Comparison of ENCODE assay signal across 14 cellular contexts in genomic region chr2:16662440-16662839, GRCh38. TPM values are rescaled to one million over a fixed set of nuclear protein-coding genes. Genes with fewer than 3 reads are reported as not detected.
DNase-seq lines count a peak whose midpoint lies in the region; ATAC-seq and TF ChIP-seq lines count a peak whose summit lies in the region.
"Had no signal": no experiment of that assay in that cellular context is flagged by ENCODE, and none has a peak within 500 bp of the region (broad histone marks: within the 10 kb centered on the region; RNA-seq: fewer than 3 reads in every experiment).

No MANE protein-coding gene starts in this region.

- in situ Hi-C loops in IMR-90 (cut with MboI; ENCODE audit: low sequenced_read_pairs): no loop called here

- H4K91ac ChIP-seq in IMR-90 (ENCODE audit: insufficient read depth, low read depth, low read length): no peak overlapping the region

- peaks cover 49% of the 10 kb centered on the region for H3K4me1 Mint-ChIP-seq in stimulated activated effector memory CD8-positive, alpha-beta T cell treated with anti-CD3 and anti-CD28 coated beads, Interleukin-12 subunit alpha, Interleukin-12 subunit beta, amount 100 ng/mL, for 72 hours
- H3K4me1 Mint-ChIP-seq in osteocyte (ENCODE audit: unreplicated experiment): peaks cover 25% of the 10 kb centered on the region

- no peak overlapping the region for H3K4me3 Mint-ChIP-seq in stimulated activated effector memory CD8-positive, alpha-beta T cell treated with anti-CD3 and anti-CD28 coated beads, Interleukin-12 subunit alpha, Interleukin-12 subunit beta, amount 100 ng/mL, for 72 hours
- no peak overlapping the region for H3K4me3 Mint-ChIP-seq in osteocyte (ENCODE audit: unreplicated experiment)
- H3K4me3 Mint-ChIP-seq: activated naive CD8-positive, alpha-beta T cell treated with anti-CD3 and anti-CD28 coated beads, Interleukin-2, amount 50 U/mL, for 24 hours had no signal

- peaks cover 7% of the 10 kb centered on the region; the same call in 1 of the 2 replicates for H3K27me3 ChIP-seq in IMR-90 (ENCODE audit: control insufficient read depth, insufficient read depth, low read length)
- H3K27me3 ChIP-seq in Karpas-422 (ENCODE audit: low read length): no peaks in the 10 kb centered on the region

- H3K4ac ChIP-seq in IMR-90 (ENCODE audit: low read depth, low read length): no peak overlapping the region

- H3K36me3 ChIP-seq in IMR-90 (ENCODE audit: control insufficient read depth, insufficient read depth, low read length): peaks cover 2% of the 10 kb centered on the region; the same call in 1 of the 2 replicates
- H3K36me3 ChIP-seq in Karpas-422 (ENCODE audit: insufficient read depth, low read length): no peaks in the 10 kb centered on the region

- CTCF ChIA-PET in IMR-90 (lab: Yijun Ruan, JAX): no interaction called here

- H3K14ac ChIP-seq in IMR-90 (replicated peaks; ENCODE audit: low read depth, low read length): no peak overlapping the region

- H4K5ac ChIP-seq in IMR-90 (ENCODE audit: low read depth, low read length): no peak overlapping the region

- POLR2A ChIA-PET in IMR-90 (lab: Charles Lee; ENCODE audit: unreplicated experiment): no interaction called here

- H2BK20ac ChIP-seq in IMR-90 (ENCODE audit: low read depth, low read length): no peak overlapping the region

- peaks cover 71% of the 10 kb centered on the region for H3K27me3 Mint-ChIP-seq in osteocyte (ENCODE audit: unreplicated experiment)

- H4K8ac ChIP-seq in IMR-90 (ENCODE audit: low read depth in 2 of 2, low read length in 2 of 2): no peak overlapping the region

- no peaks in the 10 kb centered on the region for H3K79me2 ChIP-seq in Karpas-422 (ENCODE audit: low read length)

- dilution Hi-C loops in IMR-90 (cut with HindIII; ENCODE audit: low sequenced_read_pairs, unreplicated experiment): no loop called here

- peaks cover 24% of the 10 kb centered on the region; the same call in 1 of the 2 replicates for H3K4me1 ChIP-seq in IMR-90 (ENCODE audit: control insufficient read depth, insufficient read depth, low read length)
- peaks cover 36% of the 10 kb centered on the region for H3K4me1 ChIP-seq in Karpas-422 (ENCODE audit: low read length)

- H3K9me2 ChIP-seq in Karpas-422 (replicated peaks; ENCODE audit: insufficient read depth, low read length): no peaks in the 10 kb centered on the region

- H3K9me3 ChIP-seq in IMR-90 (ENCODE audit: control insufficient read depth, insufficient read depth, low read length): no peaks in the 10 kb centered on the region
- no peaks in the 10 kb centered on the region for H3K9me3 ChIP-seq in Karpas-422 (ENCODE audit: low read length)

- no peak overlapping the region for H3K27ac Mint-ChIP-seq in stimulated activated effector memory CD8-positive, alpha-beta T cell treated with anti-CD3 and anti-CD28 coated beads, Interleukin-12 subunit alpha, Interleukin-12 subunit beta, amount 100 ng/mL, for 72 hours
- no peak overlapping the region for H3K27ac Mint-ChIP-seq in osteocyte (ENCODE audit: unreplicated experiment)
- H3K27ac Mint-ChIP-seq: activated naive CD8-positive, alpha-beta T cell treated with anti-CD3 and anti-CD28 coated beads, Interleukin-2, amount 50 U/mL, for 24 hours had no signal

- H3K9me1 ChIP-seq in IMR-90 (ENCODE audit: insufficient read depth, low read length): no peaks in the 10 kb centered on the region; the same call in 1 of the 2 replicates

- H2BK5ac ChIP-seq in IMR-90 (ENCODE audit: low read depth, low read length, poor library complexity, severe bottlenecking): no peak overlapping the region

- no peak overlapping the region for H2AFZ ChIP-seq in IMR-90 (replicated peaks; ENCODE audit: low read length, poor library complexity)
- H2AFZ ChIP-seq in Karpas-422 (ENCODE audit: low read length): no peak overlapping the region

- TF ChIP-seq CTCF in IMR-90 (conservative IDR thresholded peaks at IDR 0.05; ENCODE audit: low read depth, low read length): no peak
- TF ChIP-seq CTCF in fibroblast of pulmonary artery (IDR thresholded peaks at IDR 0.05; ENCODE audit: low read length, missing control alignments): no peak
- no peak for TF ChIP-seq CTCF in osteocyte (IDR thresholded peaks at IDR 0.05)

- TF ChIP-seq POLR2A in IMR-90 (IDR thresholded peaks at IDR 0.05; ENCODE audit: low read depth, low read length): no peak

- no peak overlapping the region for H3K23ac ChIP-seq in IMR-90 (ENCODE audit: low read depth, low read length)

- no peak overlapping the region for H3K18ac ChIP-seq in IMR-90 (ENCODE audit: low read depth, low read length)

- H3K79me1 ChIP-seq in IMR-90 (ENCODE audit: low read depth in 1 of 2, low read length in 2 of 2): 0 out of 4 replicates have a peak, but pooled peaks cover 0 to 4% of the 10 kb centered on the region in 2 experiments

- H3K36me3 Mint-ChIP-seq in stimulated activated effector memory CD8-positive, alpha-beta T cell treated with anti-CD3 and anti-CD28 coated beads, Interleukin-12 subunit alpha, Interleukin-12 subunit beta, amount 100 ng/mL, for 72 hours: no peaks in the 10 kb centered on the region
- H3K36me3 Mint-ChIP-seq in osteocyte (ENCODE audit: unreplicated experiment): no peaks in the 10 kb centered on the region

- no peak overlapping the region for H3K9ac ChIP-seq in IMR-90 (ENCODE audit: low read depth, low read length)
- no peak overlapping the region for H3K9ac ChIP-seq in Karpas-422 (ENCODE audit: low read length)

- BruUV-seq in IMR-90 (replicated peaks; lab: Mats Ljungman, UMichigan): no TSS peak

- no peak overlapping the region; the same call in 1 of the 2 replicates for H3K4me2 ChIP-seq in IMR-90 (ENCODE audit: low read depth, low read length)
- H3K4me2 ChIP-seq in Karpas-422 (ENCODE audit: low read depth, low read length, poor library complexity, severe bottlenecking): no peak overlapping the region

- peak; percentile 71 for DNase-seq in IMR-90
- DNase-seq in amniotic epithelial cell (ENCODE audit: low read depth): peak; percentile 12
- peak; percentile 74 for DNase-seq in fibroblast of pulmonary artery (ENCODE audit: low read depth)
- no peak for DNase-seq in stimulated activated effector memory CD8-positive, alpha-beta T cell treated with anti-CD3 and anti-CD28 coated beads, Interleukin-12 subunit alpha, Interleukin-12 subunit beta, amount 100 ng/mL, for 72 hours (ENCODE audit: low spot score in 2 of 2)
- DNase-seq in osteocyte (ENCODE audit: extremely low spot score, unreplicated experiment): no peak
- DNase-seq in Karpas-422: no peak
- DNase-seq: activated CD8-positive, alpha-beta memory T cell treated with anti-CD3 and anti-CD28 coated beads, Interleukin-2, amount 50 U/mL, for 48 hours; activated naive CD8-positive, alpha-beta T cell treated with anti-CD3 and anti-CD28 coated beads, Interleukin-2, amount 50 U/mL, for 24 hours; hippocampal formation; mesendoderm; MM.1S; stimulated activated CD4-positive, alpha-beta T cell treated with anti-CD3 and anti-CD28 coated beads, Interleukin-4, amount 100 ng/mL, for 24 hours had no signal

- H2AK9ac ChIP-seq in IMR-90 (replicated peaks; ENCODE audit: low read depth, low read length, poor library complexity): no peak overlapping the region

- no peak overlapping the region for H2BK120ac ChIP-seq in IMR-90 (ENCODE audit: low read depth, low read length)

- H3K4me3 ChIP-seq in IMR-90 (ENCODE audit: insufficient read depth, low read depth, low read length): no peak overlapping the region
- no peak overlapping the region for H3K4me3 ChIP-seq in fibroblast of pulmonary artery (replicated peaks; ENCODE audit: low read depth, low read length)
- no peak overlapping the region for H3K4me3 ChIP-seq in Karpas-422 (ENCODE audit: low read length)

- H3K27ac ChIP-seq in IMR-90 (ENCODE audit: insufficient read depth, low read length): no peak overlapping the region
- H3K27ac ChIP-seq in Karpas-422 (ENCODE audit: low read length): no peak overlapping the region

- WGBS in IMR-90 (ENCODE audit: extremely low coverage in 2 of 2, insufficient read length in 1 of 2), 2 experiments: no CpG with 5 or more reads among the region's 2 CpGs

- no peak overlapping the region for H2AK5ac ChIP-seq in IMR-90 (ENCODE audit: low read depth, low read length)

- intact Hi-C loops in IMR-90 (cut with micrococcal nuclease): no loop called here

- no peaks in the 10 kb centered on the region for H3K9me3 Mint-ChIP-seq in stimulated activated effector memory CD8-positive, alpha-beta T cell treated with anti-CD3 and anti-CD28 coated beads, Interleukin-12 subunit alpha, Interleukin-12 subunit beta, amount 100 ng/mL, for 72 hours
- no peaks in the 10 kb centered on the region for H3K9me3 Mint-ChIP-seq in osteocyte (ENCODE audit: unreplicated experiment)
- H3K9me3 Mint-ChIP-seq: activated naive CD8-positive, alpha-beta T cell treated with anti-CD3 and anti-CD28 coated beads, Interleukin-2, amount 50 U/mL, for 24 hours had no signal

- no peaks in the 10 kb centered on the region for H4K20me1 ChIP-seq in IMR-90 (ENCODE audit: insufficient read depth, low read length)
- H4K20me1 ChIP-seq in Karpas-422 (ENCODE audit: insufficient read depth, low read depth, low read length): no peaks in the 10 kb centered on the region

- no peak overlapping the region for H3K56ac ChIP-seq in IMR-90 (ENCODE audit: extremely low read depth, insufficient read depth, low read length)

- ATAC-seq in IMR-90 (ENCODE audit: low read depth) (no peak), HG03378 (IDR thresholded peaks at IDR 0.05; ENCODE audit: unreplicated experiment) (no peak)
- peak; percentile 19 for ATAC-seq in stimulated activated effector memory CD8-positive, alpha-beta T cell treated with anti-CD3 and anti-CD28 coated beads, Interleukin-12 subunit alpha, Interleukin-12 subunit beta, amount 100 ng/mL, for 72 hours
- ATAC-seq: activated naive CD8-positive, alpha-beta T cell treated with anti-CD3 and anti-CD28 coated beads, Interleukin-2, amount 50 U/mL, for 24 hours; Right ventricle myocardium inferior had no signal

- no peak for TF ChIP-seq RAD21 in IMR-90 (IDR thresholded peaks at IDR 0.05; ENCODE audit: low read length)

- H2BK15ac ChIP-seq in IMR-90 (ENCODE audit: low read depth, low read length): no peak overlapping the region

TF ChIP-seq in IMR-90, 13 proteins besides CTCF, POLR2A, EP300 and RAD21 (continues in another document):
- TF ChIP-seq USF2 (IDR thresholded peaks at IDR 0.05; ENCODE audit: low read depth, low read length) (no peak), CHD1 (IDR thresholded peaks at IDR 0.05; ENCODE audit: low read depth, low read length) (no peak), MXI1 (IDR thresholded peaks at IDR 0.05; ENCODE audit: borderline replicate concordance, low read depth, low read length) (no peak)

RNA-seq across cellular contexts. Expression of gene CYRIA, which starts 3.2 kb away (rescaled TPM):
- total RNA-seq in IMR-90 (2012; rRNA removed) (1.7 and 3.8 TPM in 2 replicates), osteocyte (2.8 TPM in 2 replicates)
- 1.1 and 1.7 TPM in 2 replicates for polyA plus RNA-seq in IMR-90 (2012; rRNA removed)
- 0.36 and 0.37 TPM in 2 replicates for polyA plus RNA-seq in IMR-90 (2012; cell fraction: cytosol; rRNA removed)
- polyA plus RNA-seq in IMR-90 (2012; cell fraction: nucleus; rRNA removed; ENCODE audit: low replicate concordance): 0.30 and 3.4 TPM in 2 replicates
- 2.3 and 4.2 TPM in 2 replicates for total RNA-seq in Karpas-422 (2014; rRNA removed; shearing (Covaris generic); ENCODE audit: low replicate concordance)

Comparison
In these comparisons a context has a peak if more than half of its experiments do, and no peak if none do; other contexts are left out.
1. DNase-seq: peak in IMR-90 (single experiment), amniotic epithelial cell (single experiment) and fibroblast of pulmonary artery (single experiment); none in stimulated activated effector memory CD8-positive, alpha-beta T cell treated with anti-CD3 and anti-CD28 coated beads, Interleukin-12 subunit alpha, Interleukin-12 subunit beta, amount 100 ng/mL, for 72 hours (0 of 2), osteocyte (single experiment) and Karpas-422 (single experiment).